Comparison of ENCODE assay signal across 9 cellular contexts in the genomic region with DNA sequence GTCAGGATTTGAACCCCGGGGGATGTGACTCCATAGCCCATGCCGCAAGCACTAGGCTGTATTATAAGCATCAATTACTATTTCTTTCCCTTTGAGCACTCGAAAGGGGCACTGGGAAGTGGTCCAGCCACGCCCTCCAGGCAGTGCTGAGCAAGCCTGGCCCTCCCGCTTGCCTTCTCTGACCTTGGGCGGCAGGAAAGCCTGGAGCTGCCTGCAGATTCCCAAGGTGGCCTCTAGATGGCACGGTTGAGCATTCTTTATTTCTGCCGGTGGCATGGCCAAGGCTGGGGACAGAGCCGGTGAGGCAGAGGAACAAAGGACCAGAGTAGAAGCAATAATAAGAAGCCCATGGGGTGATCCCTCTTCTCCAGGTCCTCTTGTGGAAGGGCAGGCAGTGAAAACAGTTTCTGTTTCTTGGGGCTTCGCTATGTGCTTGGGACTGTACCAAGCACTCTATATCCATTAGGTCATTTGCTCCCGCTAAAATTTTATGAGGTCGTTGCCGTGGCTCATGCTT. TPM values are rescaled to one million over a fixed set of nuclear protein-coding genes. Genes with fewer than 3 reads are reported as not detected.
DNase-seq lines count a peak whose midpoint lies in the region; ATAC-seq and TF ChIP-seq lines count a peak whose summit lies in the region.
"Had no signal": no experiment of that assay in that cellular context is flagged by ENCODE, and none has a peak within 500 bp of the region (broad histone marks: within the 10 kb centered on the region; RNA-seq: fewer than 3 reads in every experiment).

No MANE protein-coding gene starts in this region.

- TF ChIP-seq CTCF in RWPE1 (conservative IDR thresholded peaks at IDR 0.05; ENCODE audit: low read depth) (peak; percentile 99), gastroesophageal sphincter (IDR thresholded peaks at IDR 0.05) (peak in 3 of 4 experiments; percentile 42 to 85 (median 55)), psoas muscle (IDR thresholded peaks at IDR 0.05) (peak; percentile 66)

- H3K36me3 Mint-ChIP-seq in activated T-helper 1 cell treated with anti-CD3 and anti-CD28 coated beads, Interleukin-12 subunit alpha, Interleukin-12 subunit beta, Interleukin-2, Interleukin-4 antibody, amounts not matched to agents 30 ng/mL and 10 ng/mL and 1 ng/mL, durations not matched to agents 14 hours and 24 hours and 36 hours (ENCODE audit: low read depth), result no peaks in the 10 kb centered on the region

- H3K9me3 Mint-ChIP-seq in activated T-helper 1 cell treated with anti-CD3 and anti-CD28 coated beads, Interleukin-12 subunit alpha, Interleukin-12 subunit beta, Interleukin-2, Interleukin-4 antibody, amounts not matched to agents 30 ng/mL and 10 ng/mL and 1 ng/mL, durations not matched to agents 14 hours and 24 hours and 36 hours, result no peaks in the 10 kb centered on the region

- no peak overlapping the region for H3K4me3 Mint-ChIP-seq in activated T-helper 1 cell treated with anti-CD3 and anti-CD28 coated beads, Interleukin-12 subunit alpha, Interleukin-12 subunit beta, Interleukin-2, Interleukin-4 antibody, amounts not matched to agents 30 ng/mL and 10 ng/mL and 1 ng/mL, durations not matched to agents 14 hours and 24 hours and 36 hours

- intact Hi-C loops in Right ventricle myocardium inferior (cut with DNase I), result no loop called here
- intact Hi-C loops in cardiac septum (cut with DNase I), result no loop called here
- intact Hi-C loops in activated T-helper 1 cell treated with anti-CD3 and anti-CD28 coated beads, Interleukin-12 subunit alpha, Interleukin-12 subunit beta, Interleukin-2, Interleukin-4 antibody, amounts not matched to agents 30 ng/mL and 10 ng/mL and 1 ng/mL, durations not matched to agents 14 hours and 24 hours and 36 hours (cut with micrococcal nuclease), result loop anchor here (1.0 kb wide), 1 partner anchor 118 kb away; no protein-coding TSS in a partner anchor
- intact Hi-C loops in psoas muscle (cut with DNase I), result no loop called here

- H3K27me3 Mint-ChIP-seq in activated T-helper 1 cell treated with anti-CD3 and anti-CD28 coated beads, Interleukin-12 subunit alpha, Interleukin-12 subunit beta, Interleukin-2, Interleukin-4 antibody, amounts not matched to agents 30 ng/mL and 10 ng/mL and 1 ng/mL, durations not matched to agents 14 hours and 24 hours and 36 hours (ENCODE audit: insufficient read depth), result peaks cover 7% of the 10 kb centered on the region

- peaks cover 5% of the 10 kb centered on the region for H3K4me1 Mint-ChIP-seq in activated T-helper 1 cell treated with anti-CD3 and anti-CD28 coated beads, Interleukin-12 subunit alpha, Interleukin-12 subunit beta, Interleukin-2, Interleukin-4 antibody, amounts not matched to agents 30 ng/mL and 10 ng/mL and 1 ng/mL, durations not matched to agents 14 hours and 24 hours and 36 hours (ENCODE audit: low read depth)

- no peak for DNase-seq in Right ventricle myocardium inferior (ENCODE audit: missing footprints)
- no peak for DNase-seq in cardiac septum (ENCODE audit: low spot score)
- DNase-seq in M059J (ENCODE audit: low read depth), result peak; percentile 66
- DNase-seq in RWPE1 (ENCODE audit: low spot score), result peak; percentile 88
- DNase-seq in activated T-helper 1 cell treated with anti-CD3 and anti-CD28 coated beads, Interleukin-12 subunit alpha, Interleukin-12 subunit beta, Interleukin-2, Interleukin-4 antibody, amounts not matched to agents 30 ng/mL and 10 ng/mL and 1 ng/mL, durations not matched to agents 14 hours and 24 hours and 36 hours (ENCODE audit: low spot score), result peak; percentile 43
- DNase-seq in psoas muscle, result peak in 1 of 2 donors; percentile 57

- TF ChIP-seq POLR2A in gastroesophageal sphincter (IDR thresholded peaks at IDR 0.05), result no peak

- H3K27ac ChIP-seq in RWPE1 (no peak overlapping the region), gastroesophageal sphincter (no peak overlapping the region), psoas muscle (no peak overlapping the region)

- WGBS in gastroesophageal sphincter (ENCODE audit: low coverage in 1 of 2), 2 donors, result 84% methylated on average over 3 of the region's 13 CpGs; no CpG with 5 or more reads in 1 of the 2 donors
- WGBS in psoas muscle, 3 donors, result 27 to 29% (median 29%) methylated on average over 13 of the region's 13 CpGs

- no peak overlapping the region for H3K27ac Mint-ChIP-seq in activated T-helper 1 cell treated with anti-CD3 and anti-CD28 coated beads, Interleukin-12 subunit alpha, Interleukin-12 subunit beta, Interleukin-2, Interleukin-4 antibody, amounts not matched to agents 30 ng/mL and 10 ng/mL and 1 ng/mL, durations not matched to agents 14 hours and 24 hours and 36 hours

- H3K9me3 ChIP-seq in gastroesophageal sphincter (no peaks in the 10 kb centered on the region), psoas muscle (no peaks in the 10 kb centered on the region)

- H3K36me3 ChIP-seq in gastroesophageal sphincter, result no peaks in the 10 kb centered on the region
- H3K36me3 ChIP-seq in psoas muscle (ENCODE audit: insufficient read depth in 1 of 2, low read depth in 1 of 2), result no peaks in the 10 kb centered on the region

- POLR2A ChIA-PET in RWPE1 (lab: Yijun Ruan, JAX; ENCODE audit: low non-redundant PET), result no interaction called here

- peak; percentile 13 for ATAC-seq in Right ventricle myocardium inferior
- ATAC-seq in gastroesophageal sphincter, result peak; percentile 41
- peak; percentile 37 to 70 (median 64) for ATAC-seq in psoas muscle
- ATAC-seq in HG02884 (IDR thresholded peaks at IDR 0.05; ENCODE audit: unreplicated experiment), result no peak

- H3K4me1 ChIP-seq in gastroesophageal sphincter, result no peaks in the 10 kb centered on the region
- H3K4me1 ChIP-seq in psoas muscle, result no peaks in the 10 kb centered on the region

- no peak overlapping the region for H3K4me3 ChIP-seq in gastroesophageal sphincter
- H3K4me3 ChIP-seq in psoas muscle, result no peak overlapping the region

- H3K27me3 ChIP-seq in gastroesophageal sphincter (peaks cover 58% of the 10 kb centered on the region), psoas muscle (ENCODE audit: insufficient read depth in 3 of 3, low read length in 2 of 3) (peaks cover 0 to 18% (median 0%) of the 10 kb centered on the region in 3 donors)

- no peak for TF ChIP-seq EP300 in gastroesophageal sphincter (IDR thresholded peaks at IDR 0.05)

- CTCF ChIA-PET in RWPE1 (lab: Yijun Ruan, JAX), result interaction anchor here (0.5 to 2.2 kb wide), 22 partner anchors 10 to 935 kb away, joined by 3 to 12 read pairs (median 3); no protein-coding TSS in a partner anchor

RNA-seq across cellular contexts. Expression of a gene that starts 32.0 kb away (rescaled TPM):
- not detected for total RNA-seq in Right ventricle myocardium inferior
- total RNA-seq in cardiac septum, result not detected
- 0.64 TPM in 1 of 2 replicates, not detected in the other for total RNA-seq in M059J (2014; rRNA removed; shearing (Covaris generic))
- total RNA-seq in activated T-helper 1 cell treated with anti-CD3 and anti-CD28 coated beads, Interleukin-12 subunit alpha, Interleukin-12 subunit beta, Interleukin-2, Interleukin-4 antibody, amounts not matched to agents 30 ng/mL and 10 ng/mL and 1 ng/mL, durations not matched to agents 14 hours and 24 hours and 36 hours, result not detected in 2 replicates
- total RNA-seq in gastroesophageal sphincter, result not detected
- total RNA-seq in psoas muscle, result not detected
- under 1 TPM in 2 of 3 donors, not detected in 1; 0.03 to 0.04 TPM for polyA plus RNA-seq in psoas muscle
- total RNA-seq: mononuclear cell had no signal

RNA-seq across cellular contexts. Expression of a gene that starts 52.6 kb away (rescaled TPM):
- total RNA-seq in Right ventricle myocardium inferior, result 0.43 TPM
- total RNA-seq in cardiac septum, result not detected
- total RNA-seq in M059J (2014; rRNA removed; shearing (Covaris generic)), result not detected in 2 replicates
- total RNA-seq in activated T-helper 1 cell treated with anti-CD3 and anti-CD28 coated beads, Interleukin-12 subunit alpha, Interleukin-12 subunit beta, Interleukin-2, Interleukin-4 antibody, amounts not matched to agents 30 ng/mL and 10 ng/mL and 1 ng/mL, durations not matched to agents 14 hours and 24 hours and 36 hours, result not detected in 2 replicates
- not detected for total RNA-seq in gastroesophageal sphincter
- not detected for total RNA-seq in psoas muscle
- not detected for polyA plus RNA-seq in psoas muscle
- total RNA-seq: mononuclear cell had no signal

Comparison
In these comparisons a context has a peak if more than half of its experiments do, and no peak if none do; other contexts are left out.
1. DNase-seq: peak in M059J (single experiment), RWPE1 (single experiment) and activated T-helper 1 cell treated with anti-CD3 and anti-CD28 coated beads, Interleukin-12 subunit alpha, Interleukin-12 subunit beta, Interleukin-2, Interleukin-4 antibody, amounts not matched to agents 30 ng/mL and 10 ng/mL and 1 ng/mL, durations not matched to agents 14 hours and 24 hours and 36 hours (single experiment); none in Right ventricle myocardium inferior (single experiment) and cardiac septum (single experiment).
2. Peak in every context shown above with its lines, with median percentiles within 50 percentile points of each other: CTCF ChIP-seq.